Comparison of ENCODE assay signal across 7 cellular contexts in the genomic region with DNA sequence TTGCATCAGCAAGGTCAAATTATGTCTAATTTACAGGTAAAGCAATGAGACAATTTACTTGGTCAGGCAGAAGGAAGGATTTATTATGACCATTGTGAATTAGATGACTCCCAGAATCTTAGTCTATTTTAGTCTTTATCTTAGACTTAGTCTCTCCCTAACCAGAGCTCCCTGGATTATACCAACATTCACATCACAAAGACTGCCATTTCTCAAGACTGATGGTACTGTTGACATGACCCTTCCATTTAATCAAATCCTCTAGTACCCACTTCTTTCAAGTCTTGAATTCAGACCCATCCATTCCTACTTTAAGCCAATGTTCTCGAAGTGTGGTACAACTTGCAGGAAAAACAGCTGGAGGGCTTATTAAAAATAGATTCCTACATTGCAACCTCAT.
"Had no signal": no experiment of that assay in that cellular context is flagged by ENCODE, and none has a peak within 500 bp of the region (broad histone marks: within the 10 kb centered on the region; RNA-seq: fewer than 3 reads in every experiment).

No MANE protein-coding gene starts in this region.

- DNase-seq: H9, HCEC 1CT, IMR-90 had no signal

- FAIRE-seq: H1, HTR-8/SVneo, K562 had no signal

- ATAC-seq: GM23338, K562 had no signal

- H3K4me3 ChIP-seq: GM23338, K562 had no signal
